ENCODE assay signal across 16 cellular contexts in the genomic region with DNA sequence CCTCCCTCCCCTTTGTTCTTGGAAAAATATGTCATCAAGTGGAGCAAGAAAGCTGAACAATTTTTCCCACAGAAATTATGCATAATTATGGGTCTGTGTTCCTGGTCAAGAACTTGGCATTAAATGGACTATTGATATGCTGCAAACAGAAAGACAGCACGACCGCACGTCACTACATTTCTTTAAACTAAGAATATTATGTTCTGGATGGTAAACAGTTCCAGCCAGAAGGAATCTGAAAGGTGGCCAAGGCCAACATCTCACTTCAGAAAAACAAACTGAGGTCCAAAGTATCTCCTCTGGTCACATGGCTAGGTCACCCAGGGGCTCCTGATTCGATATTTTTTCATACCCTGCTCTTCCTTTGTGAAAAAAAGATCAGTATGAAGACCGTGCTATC.
"Had no signal": no experiment of that assay in that cellular context is flagged by ENCODE, and none has a peak within 500 bp of the region (broad histone marks: within the 10 kb centered on the region; RNA-seq: fewer than 3 reads in every experiment).

No MANE protein-coding gene starts in this region.

- H3K4me3 ChIP-seq: SJSA1, upper lobe of left lung had no signal

- H3K27me3 ChIP-seq: SJSA1, upper lobe of left lung had no signal

- FAIRE-seq: small intestine had no signal

- H3K27ac ChIP-seq: parathyroid adenoma, SJSA1, WERI-Rb-1 had no signal

- DNase-seq: activated CD4-positive, alpha-beta T cell treated with anti-CD3 and anti-CD28 coated beads for 48 hours; activated CD8-positive, alpha-beta memory T cell treated with anti-CD3 and anti-CD28 coated beads, Interleukin-2, amount 50 U/mL, for 48 hours; activated CD8-positive, alpha-beta T cell treated with anti-CD3 and anti-CD28 coated beads, Interleukin-2, amount 10 ng/mL, durations not matched to agents 7 days and 5 days; central memory CD4-positive, alpha-beta T cell; dermis blood vessel endothelial cell; erythroblast; foreskin fibroblast; left colon; mammary epithelial cell; small intestine; T-cell; T1000; upper lobe of left lung; WERI-Rb-1 had no signal

- H3K36me3 ChIP-seq: SJSA1, upper lobe of left lung, WERI-Rb-1 had no signal

- H3K9ac ChIP-seq: parathyroid adenoma had no signal

- H3K79me2 ChIP-seq: parathyroid adenoma had no signal

- H3K9me3 ChIP-seq: SJSA1, upper lobe of left lung had no signal

- H2AFZ ChIP-seq: parathyroid adenoma had no signal

- ATAC-seq: activated CD8-positive, alpha-beta T cell treated with anti-CD3 and anti-CD28 coated beads, Interleukin-2, amount 10 ng/mL, durations not matched to agents 7 days and 5 days; left colon; T-cell had no signal

- H3K4me1 ChIP-seq: parathyroid adenoma had no signal
